ENCODE assay signal across 33 cellular contexts in the genomic region with DNA sequence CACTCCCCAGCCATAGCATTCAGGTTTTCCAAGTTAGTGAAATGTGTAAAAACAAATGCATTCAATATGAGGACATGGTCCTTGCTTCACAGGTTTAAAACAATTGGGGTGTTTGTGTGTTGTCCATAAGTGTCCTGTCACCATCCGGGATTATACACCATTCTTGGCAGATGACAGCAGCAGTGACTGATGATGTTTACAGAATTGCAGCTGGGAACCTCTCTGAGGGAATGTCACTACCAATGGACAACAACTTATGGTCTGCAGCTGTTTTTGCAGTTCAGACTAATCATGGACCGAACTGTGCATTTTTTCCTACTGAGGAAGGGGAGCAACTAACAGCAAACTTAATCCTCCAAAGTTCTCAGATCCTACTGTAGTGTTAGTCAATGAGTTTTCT. TPM values are rescaled to one million over a fixed set of nuclear protein-coding genes. Genes with fewer than 3 reads are reported as not detected.
DNase-seq lines count a peak whose midpoint lies in the region; ATAC-seq and TF ChIP-seq lines count a peak whose summit lies in the region.
"Had no signal": no experiment of that assay in that cellular context is flagged by ENCODE, and none has a peak within 500 bp of the region (broad histone marks: within the 10 kb centered on the region; RNA-seq: fewer than 3 reads in every experiment).

No MANE protein-coding gene starts in this region.

- peaks cover 7 to 39% of the 10 kb centered on the region in 2 donors for H3K36me3 ChIP-seq in lung (ENCODE audit: control insufficient read depth in 2 of 2, insufficient read depth in 2 of 2, low read length in 2 of 2)
- H3K36me3 ChIP-seq in subcutaneous abdominal adipose tissue (ENCODE audit: control insufficient read depth in 5 of 5, insufficient read depth in 5 of 5, low read length in 5 of 5): peaks cover 75 to 100% (median 87%) of the 10 kb centered on the region in 5 donors
- H3K36me3 ChIP-seq: prostate gland had no signal

- 48 to 69% methylated on average over 2 of the region's 2 CpGs for whole genome bisulfite sequencing in lung, 2 donors

- H3K9ac ChIP-seq in subcutaneous abdominal adipose tissue (ENCODE audit: low read length in 5 of 5): no peak overlapping the region

- peaks cover 0 to 12% of the 10 kb centered on the region in 2 donors for H3K4me1 ChIP-seq in lung (ENCODE audit: control insufficient read depth in 2 of 2, insufficient read depth in 2 of 2, low read length in 2 of 2)
- H3K4me1 ChIP-seq in subcutaneous abdominal adipose tissue (ENCODE audit: control insufficient read depth in 5 of 5, insufficient read depth in 5 of 5, low read length in 5 of 5): no peaks in the 10 kb centered on the region
- H3K4me1 ChIP-seq: prostate gland had no signal

- peak overlapping the region in 1 of 59 donors; percentile 24 for H3K4me3 ChIP-seq in dorsolateral prefrontal cortex
- H3K4me3 ChIP-seq in lung: no peak overlapping the region
- no peak overlapping the region for H3K4me3 ChIP-seq in subcutaneous abdominal adipose tissue (ENCODE audit: low read depth in 1 of 5, low read length in 5 of 5)
- H3K4me3 ChIP-seq: GM23338, MG63, prostate gland had no signal

- intact Hi-C loops in dorsolateral prefrontal cortex (cut with DNase I): no loop called here

- TF ChIP-seq CTCF in dorsolateral prefrontal cortex (IDR thresholded peaks at IDR 0.05 in 54 of 56, conservative IDR thresholded peaks at IDR 0.05 in 2 of 56; ENCODE audit: low read depth in 1 of 56, partially characterized antibody in 56 of 56): no peak
- TF ChIP-seq CTCF in lung (IDR thresholded peaks at IDR 0.05; ENCODE audit: control extremely low read depth, extremely low read depth): no peak

- no peak for ATAC-seq in lung (ENCODE audit: insufficient read depth, low FRiP score)
- ATAC-seq in GM21737 (IDR thresholded peaks at IDR 0.05; ENCODE audit: unreplicated experiment): no peak
- ATAC-seq in GM18909 (IDR thresholded peaks at IDR 0.05; ENCODE audit: poor library complexity, unreplicated experiment): no peak
- ATAC-seq in HG02571 (IDR thresholded peaks at IDR 0.05; ENCODE audit: unreplicated experiment): no peak
- ATAC-seq: activated T-cell treated with anti-CD3 and anti-CD28 coated beads, Interleukin-2, amount 50 U/mL, for 72 hours; effector memory CD8-positive, alpha-beta T cell; GM23338; stimulated activated effector memory CD8-positive, alpha-beta T cell treated with anti-CD3 and anti-CD28 coated beads, Interleukin-12 subunit alpha, Interleukin-12 subunit beta, amount 100 ng/mL, for 72 hours had no signal

- no peaks in the 10 kb centered on the region for H3K9me3 ChIP-seq in lung (ENCODE audit: control insufficient read depth in 2 of 2, insufficient read depth in 1 of 2, low read length in 1 of 2)
- no peaks in the 10 kb centered on the region for H3K9me3 ChIP-seq in subcutaneous abdominal adipose tissue (ENCODE audit: control insufficient read depth in 5 of 5, low read length in 5 of 5)
- H3K9me3 ChIP-seq: MG63, prostate gland had no signal

- H3K27me3 ChIP-seq in dorsolateral prefrontal cortex (no peaks in the 10 kb centered on the region), lung (ENCODE audit: control insufficient read depth, insufficient read depth) (no peaks in the 10 kb centered on the region), subcutaneous abdominal adipose tissue (ENCODE audit: control insufficient read depth in 5 of 5, insufficient read depth in 4 of 5, low read length in 5 of 5) (no peaks in the 10 kb centered on the region)
- H3K27me3 ChIP-seq: MG63 had no signal

- H3K27ac ChIP-seq in dorsolateral prefrontal cortex (peak overlapping the region in 30 of 59 donors; percentile 1 to 74 (median 40)), lung (ENCODE audit: low read depth in 1 of 2, low read length in 1 of 2) (peak overlapping the region; percentile 14 to 21), subcutaneous abdominal adipose tissue (ENCODE audit: low read depth, low read length) (peak overlapping the region; percentile 3)
- H3K27ac ChIP-seq: prostate gland had no signal

- DNase-seq in NCI-H2171 treated with DMSO at 0.1 percent for 48 hours (lab: John Stamatoyannopoulos, UW): peak; percentile 30
- DNase-seq in NCI-H2171 (lab: John Stamatoyannopoulos, UW): no peak
- no peak for DNase-seq in dorsolateral prefrontal cortex
- no peak for DNase-seq in lung (ENCODE audit: low spot score)
- DNase-seq: 8988T; activated CD4-positive, alpha-beta memory T cell treated with anti-CD3 and anti-CD28 coated beads for 36 hours; activated CD4-positive, alpha-beta T cell treated with anti-CD3 and anti-CD28 coated beads for 1 hour; activated naive CD4-positive, alpha-beta T cell; activated T-cell treated with anti-CD3 and anti-CD28 coated beads, Interleukin-2, amount 50 U/mL, for 72 hours; CD4-positive, alpha-beta T cell; central memory CD4-positive, alpha-beta T cell; cortex of kidney; effector memory CD8-positive, alpha-beta T cell; KBM-7; MG63; NCI-H1105 treated with DMSO at 0.1 percent for 48 hours; NCI-H2029 treated with DMSO at 0.1 percent for 48 hours; NCI-H2227 treated with DMSO at 0.1 percent for 48 hours; NCI-H526; SHP77 treated with DMSO at 0.1 percent for 48 hours; stimulated activated CD4-positive, alpha-beta T cell treated with anti-CD3 and anti-CD28 coated beads, Interleukin-15, amount 100 ng/mL, for 24 hours; stimulated activated CD4-positive, alpha-beta T cell treated with anti-CD3 and anti-CD28 coated beads, Interleukin-4, amount 100 ng/mL, for 4 hours had no signal

RNA-seq across cellular contexts. Expression of a gene that starts 26.0 kb away (rescaled TPM):
- total RNA-seq in dorsolateral prefrontal cortex (10 to 100 TPM; 33.7 to 84.2 (median 59.9) TPM), lung (10 to 100 TPM; 26.2 to 35.6 TPM)
- 10 to 100 TPM; 16.5 to 25.9 TPM for polyA plus RNA-seq in lung

RNA-seq across cellular contexts. Expression of a gene that starts 26.1 kb away (rescaled TPM):
- 10 to 100 TPM; 28.3 to 69.6 (median 48.6) TPM for total RNA-seq in dorsolateral prefrontal cortex
- 10 to 100 TPM; 15.9 to 59.2 TPM for total RNA-seq in lung
- polyA plus RNA-seq in lung: 10 to 100 TPM; 10.1 to 14.2 TPM

RNA-seq across cellular contexts. Expression of a gene that starts 59.5 kb away (rescaled TPM):
- not detected for total RNA-seq in dorsolateral prefrontal cortex
- not detected for total RNA-seq in lung
- not detected for polyA plus RNA-seq in lung
- total RNA-seq: CD4-positive, alpha-beta T cell; GM23338; HT1080; lung microvascular endothelial cell; subcutaneous adipose tissue; T-helper 2 cell treated with Interferon-gamma antibody and Interleukin-4, amounts not matched to agents 100 ng/mL and 5 ng/mL, for 36 hours had no signal
